ENCODE assay signal across 19 cellular contexts in genomic region chr1:214700381-214700780, GRCh38.
"Had no signal": no experiment of that assay in that cellular context is flagged by ENCODE, and none has a peak within 500 bp of the region (broad histone marks: within the 10 kb centered on the region; RNA-seq: fewer than 3 reads in every experiment).

No MANE protein-coding gene starts in this region.

- H3K4me1 ChIP-seq: right lobe of liver, SJSA1 had no signal

- H3K27me3 ChIP-seq: neutrophil, right lobe of liver, SJSA1 had no signal

- H3K36me3 Mint-ChIP-seq: T-cell had no signal

- H3K27ac Mint-ChIP-seq: activated CD8-positive, alpha-beta T cell treated with anti-CD3 and anti-CD28 coated beads for 36 hours; activated T-helper 1 cell treated with anti-CD3 and anti-CD28 coated beads, Interleukin-12 subunit alpha, Interleukin-12 subunit beta, Interleukin-2, Interleukin-4 antibody, amounts not matched to agents 30 ng/mL and 10 ng/mL and 1 ng/mL, durations not matched to agents 14 hours and 24 hours and 36 hours; stimulated activated naive CD8-positive, alpha-beta T cell treated with anti-CD3 and anti-CD28 coated beads, Interleukin-15, Interleukin-2, amounts not matched to agents 100 ng/mL and 50 ng/mL, for 24 hours; T-cell had no signal

- H3K4me3 ChIP-seq: right lobe of liver, SJSA1 had no signal

- H3K27me3 Mint-ChIP-seq: activated CD8-positive, alpha-beta T cell treated with anti-CD3 and anti-CD28 coated beads for 36 hours; stimulated activated naive CD8-positive, alpha-beta T cell treated with anti-CD3 and anti-CD28 coated beads, Interleukin-15, Interleukin-2, amounts not matched to agents 100 ng/mL and 50 ng/mL, for 24 hours; T-cell had no signal

- H3K9me3 ChIP-seq: neutrophil, right lobe of liver had no signal

- H3K4me3 Mint-ChIP-seq: activated CD8-positive, alpha-beta T cell treated with anti-CD3 and anti-CD28 coated beads for 36 hours; activated T-helper 1 cell treated with anti-CD3 and anti-CD28 coated beads, Interleukin-12 subunit alpha, Interleukin-12 subunit beta, Interleukin-2, Interleukin-4 antibody, amounts not matched to agents 30 ng/mL and 10 ng/mL and 1 ng/mL, durations not matched to agents 14 hours and 24 hours and 36 hours; stimulated activated naive CD8-positive, alpha-beta T cell treated with anti-CD3 and anti-CD28 coated beads, Interleukin-15, Interleukin-2, amounts not matched to agents 100 ng/mL and 50 ng/mL, for 24 hours; T-cell had no signal

- H3K36me3 ChIP-seq: neutrophil, right lobe of liver, SJSA1 had no signal

- H3K4me1 Mint-ChIP-seq: T-cell had no signal

- DNase-seq: activated CD4-positive, alpha-beta T cell treated with anti-CD3 and anti-CD28 coated beads for 4 hours; activated CD8-positive, alpha-beta memory T cell treated with anti-CD3 and anti-CD28 coated beads, Interleukin-2, amount 50 U/mL, for 48 hours; activated CD8-positive, alpha-beta T cell treated with anti-CD3 and anti-CD28 coated beads for 36 hours; activated naive CD4-positive, alpha-beta T cell; effector CD4-positive, alpha-beta T cell; head of caudate nucleus; mammary epithelial cell; right lobe of liver; stimulated activated CD4-positive, alpha-beta T cell treated with anti-CD3 and anti-CD28 coated beads, Interleukin-12 subunit alpha, Interleukin-12 subunit beta, amount 100 ng/mL, for 4 hours; stimulated activated CD4-positive, alpha-beta T cell treated with anti-CD3 and anti-CD28 coated beads, Interleukin-4, amount 100 ng/mL, for 1 hour; stimulated activated CD8-positive, alpha-beta memory T cell treated with anti-CD3 and anti-CD28 coated beads, Interleukin-4, amount 100 ng/mL, for 48 hours; T-cell had no signal

- ATAC-seq: activated CD8-positive, alpha-beta T cell treated with anti-CD3 and anti-CD28 coated beads for 36 hours; left lobe of liver; right lobe of liver; T-cell had no signal

- H3K27ac ChIP-seq: epithelial cell of prostate, neutrophil, right lobe of liver, SJSA1, VCaP had no signal
